9 cellular contexts compared by ENCODE assay signal in genomic region chr21:26405735-26406361, GRCh38.
A peak's percentile ranks its signal among the peaks of the same experiment; 100 is the strongest.
DNase-seq lines count a peak whose midpoint lies in the region; ATAC-seq, FAIRE-seq and TF ChIP-seq lines count a peak whose summit lies in the region.
"Had no signal": no experiment of that assay in that cellular context is flagged by ENCODE, and none has a peak within 500 bp of the region (broad histone marks: within the 10 kb centered on the region; RNA-seq: fewer than 3 reads in every experiment).

No MANE protein-coding gene starts in this region.

- no peaks in the 10 kb centered on the region for H3K9me3 ChIP-seq in AG04450 (ENCODE audit: control insufficient read depth, insufficient read depth, low read length)
- H3K9me3 ChIP-seq in thyroid gland = no peaks in the 10 kb centered on the region
- no peaks in the 10 kb centered on the region for H3K9me3 ChIP-seq in small intestine (ENCODE audit: control insufficient read depth, low read depth)

- TF ChIP-seq POLR2A in thyroid gland (IDR thresholded peaks at IDR 0.05) = no peak

- CTCF ChIA-PET in AG04450 (lab: Charles Lee) = no interaction called here

- ATAC-seq in GM19035 (IDR thresholded peaks at IDR 0.05; ENCODE audit: unreplicated experiment) = peak; percentile 78
- peak; percentile 95 for ATAC-seq in foreskin keratinocyte
- no peak for ATAC-seq in HG02973 (IDR thresholded peaks at IDR 0.05; ENCODE audit: unreplicated experiment)

- FAIRE-seq in small intestine (lab: Jason Lieb, UNC) (no peak), GM19239 (lab: Jason Lieb, UNC) (no peak)

- H3K36me3 ChIP-seq in thyroid gland (no peaks in the 10 kb centered on the region), small intestine (ENCODE audit: control insufficient read depth in 2 of 2, insufficient read depth in 2 of 2, low read length in 2 of 2) (no peaks in the 10 kb centered on the region)

- H3K4me1 ChIP-seq in foreskin keratinocyte = peaks cover 15% of the 10 kb centered on the region
- H3K4me1 ChIP-seq in thyroid gland = no peaks in the 10 kb centered on the region
- H3K4me1 ChIP-seq in small intestine (ENCODE audit: control insufficient read depth in 2 of 2, insufficient read depth in 1 of 2, low read depth in 1 of 2, low read length in 1 of 2) = no peaks in the 10 kb centered on the region

- H3K4me3 ChIP-seq in AG04450 (ENCODE audit: low read depth, low read length) (peak overlapping the region; percentile 37), thyroid gland (replicated peaks in 1 of 3) (no peak overlapping the region), small intestine (ENCODE audit: low read depth in 1 of 2, low read length in 2 of 2) (no peak overlapping the region)

- H3K27me3 ChIP-seq in AG04450 (ENCODE audit: control insufficient read depth, insufficient read depth, low read length) (no peaks in the 10 kb centered on the region), foreskin keratinocyte (no peaks in the 10 kb centered on the region), thyroid gland (no peaks in the 10 kb centered on the region), small intestine (ENCODE audit: control insufficient read depth in 2 of 2, insufficient read depth in 2 of 2, low read length in 2 of 2) (no peaks in the 10 kb centered on the region)

- intact Hi-C loops in thyroid gland (cut with DNase I) = no loop called here

- TF ChIP-seq CTCF in AG04450 (IDR thresholded peaks at IDR 0.05; ENCODE audit: low read depth, low read length) (no peak), foreskin keratinocyte (conservative IDR thresholded peaks at IDR 0.05) (no peak), thyroid gland (IDR thresholded peaks at IDR 0.05) (no peak)

- POLR2A ChIA-PET in AG04450 (lab: Yijun Ruan, JAX) = no interaction called here

- H3K27ac ChIP-seq in AG04450 (ENCODE audit: low read depth, low read length) = peak overlapping the region; percentile 42
- H3K27ac ChIP-seq in foreskin keratinocyte = peak overlapping the region; percentile 48
- no peak overlapping the region for H3K27ac ChIP-seq in thyroid gland
- no peak overlapping the region for H3K27ac ChIP-seq in small intestine (ENCODE audit: low read depth in 1 of 2, low read length in 1 of 2)
- H3K27ac ChIP-seq: HL-60 had no signal

- 32 to 39% methylated on average over 9 of the region's 9 CpGs for WGBS in thyroid gland, 2 donors
- 55 to 61% (median 61%) methylated on average over 9 of the region's 9 CpGs for WGBS in small intestine, 3 donors

- DNase-seq in AG04450 (ENCODE audit: low read depth, low spot score) (peak; percentile 50), RPMI8226 (peak; percentile 14), foreskin keratinocyte (peak; percentile 91 to 96), thyroid gland (peak; percentile 7 to 21), small intestine (no peak), GM19239 (ENCODE audit: insufficient read length, low spot score) (no peak)

Comparison
In these comparisons a context has a peak if more than half of its experiments do, and no peak if none do; other contexts are left out.
1. DNase-seq: peak in AG04450 (single experiment), RPMI8226 (single experiment), foreskin keratinocyte (2 of 2) and thyroid gland (2 of 2); none in small intestine (single experiment) and GM19239 (single experiment).
2. H3K27ac ChIP-seq: peak in AG04450 (single experiment) and foreskin keratinocyte (single experiment); none in thyroid gland (0 of 3) and small intestine (0 of 2).